In genomic region chr1:30522031-30523004, GRCh38 we compare ENCODE assay signal across 1 cellular context.
TF ChIP-seq lines count a peak whose summit lies in the region.

No MANE protein-coding gene starts in this region.

TF ChIP-seq in liver, 16 proteins besides CTCF, POLR2A, EP300 and RAD21 (continued from another document):
- TF ChIP-seq REST (IDR thresholded peaks at IDR 0.05) (peak; percentile 82), SP1 (IDR thresholded peaks at IDR 0.05) (peak; percentile 85), ATF3 (IDR thresholded peaks at IDR 0.05) (peak; percentile 71), GABPA (IDR thresholded peaks at IDR 0.05 in 1 of 2, conservative IDR thresholded peaks at IDR 0.05 in 1 of 2) (peak in 1 of 2 donors; percentile 51), MAX (IDR thresholded peaks at IDR 0.05) (peak; percentile 97), ZBTB33 (IDR thresholded peaks at IDR 0.05) (peak; percentile 56), HNF4G (IDR thresholded peaks at IDR 0.05) (no peak), YY1 (IDR thresholded peaks at IDR 0.05) (peak; percentile 86), FOXA2 (IDR thresholded peaks at IDR 0.05) (peak; percentile 69), RXRA (IDR thresholded peaks at IDR 0.05) (peak; percentile 95 to 100), NR2F2 (IDR thresholded peaks at IDR 0.05) (no peak), FOXA1 (IDR thresholded peaks at IDR 0.05) (peak; percentile 61), HNF4A (conservative IDR thresholded peaks at IDR 0.05) (peak; percentile 47 to 81)
